ENCODE assay signal across 1 cellular context in the genomic region with DNA sequence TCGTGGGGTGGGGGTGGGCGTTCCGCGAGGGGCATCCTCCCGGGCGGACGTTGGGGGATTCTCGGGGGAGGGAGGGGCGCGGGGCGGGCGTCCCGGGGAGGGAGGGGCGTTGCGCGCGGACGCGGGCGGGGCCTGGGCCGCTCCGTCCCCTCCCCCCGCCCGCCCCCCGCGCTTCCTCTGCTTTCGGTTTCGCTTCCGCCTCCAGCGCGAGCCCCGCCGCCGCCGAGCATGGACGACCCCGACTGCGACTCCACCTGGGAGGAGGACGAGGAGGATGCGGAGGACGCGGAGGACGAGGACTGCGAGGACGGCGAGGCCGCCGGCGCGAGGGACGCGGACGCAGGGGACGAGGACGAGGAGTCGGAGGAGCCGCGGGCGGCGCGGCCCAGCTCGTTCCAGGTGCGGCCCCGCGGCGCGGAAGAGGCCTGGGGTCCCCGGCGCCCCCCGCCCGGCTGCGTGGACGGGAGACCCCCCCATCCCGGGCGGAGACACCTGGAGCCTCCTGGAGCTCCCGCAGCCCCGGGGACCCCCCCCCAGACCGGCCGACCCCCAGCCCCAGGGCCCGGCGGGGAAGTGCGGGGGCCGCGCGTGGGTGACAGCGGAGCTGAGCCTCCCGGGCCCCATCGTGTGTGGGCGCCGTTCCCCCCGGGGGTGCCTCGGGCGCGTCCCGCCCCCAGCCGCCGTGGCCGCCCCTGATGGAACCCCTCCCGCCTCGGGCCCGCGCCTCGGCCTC.
TF ChIP-seq lines count a peak whose summit lies in the region.

OGFR (plus strand) TSS at position 204 of the 733 bp plus-strand sequence; CDS start at position 229, 25 bp downstream.

TF ChIP-seq in GM12878, 131 proteins besides CTCF, POLR2A, EP300 and RAD21 (continued from another document and continues in another):
- TF ChIP-seq, protein P1, sequence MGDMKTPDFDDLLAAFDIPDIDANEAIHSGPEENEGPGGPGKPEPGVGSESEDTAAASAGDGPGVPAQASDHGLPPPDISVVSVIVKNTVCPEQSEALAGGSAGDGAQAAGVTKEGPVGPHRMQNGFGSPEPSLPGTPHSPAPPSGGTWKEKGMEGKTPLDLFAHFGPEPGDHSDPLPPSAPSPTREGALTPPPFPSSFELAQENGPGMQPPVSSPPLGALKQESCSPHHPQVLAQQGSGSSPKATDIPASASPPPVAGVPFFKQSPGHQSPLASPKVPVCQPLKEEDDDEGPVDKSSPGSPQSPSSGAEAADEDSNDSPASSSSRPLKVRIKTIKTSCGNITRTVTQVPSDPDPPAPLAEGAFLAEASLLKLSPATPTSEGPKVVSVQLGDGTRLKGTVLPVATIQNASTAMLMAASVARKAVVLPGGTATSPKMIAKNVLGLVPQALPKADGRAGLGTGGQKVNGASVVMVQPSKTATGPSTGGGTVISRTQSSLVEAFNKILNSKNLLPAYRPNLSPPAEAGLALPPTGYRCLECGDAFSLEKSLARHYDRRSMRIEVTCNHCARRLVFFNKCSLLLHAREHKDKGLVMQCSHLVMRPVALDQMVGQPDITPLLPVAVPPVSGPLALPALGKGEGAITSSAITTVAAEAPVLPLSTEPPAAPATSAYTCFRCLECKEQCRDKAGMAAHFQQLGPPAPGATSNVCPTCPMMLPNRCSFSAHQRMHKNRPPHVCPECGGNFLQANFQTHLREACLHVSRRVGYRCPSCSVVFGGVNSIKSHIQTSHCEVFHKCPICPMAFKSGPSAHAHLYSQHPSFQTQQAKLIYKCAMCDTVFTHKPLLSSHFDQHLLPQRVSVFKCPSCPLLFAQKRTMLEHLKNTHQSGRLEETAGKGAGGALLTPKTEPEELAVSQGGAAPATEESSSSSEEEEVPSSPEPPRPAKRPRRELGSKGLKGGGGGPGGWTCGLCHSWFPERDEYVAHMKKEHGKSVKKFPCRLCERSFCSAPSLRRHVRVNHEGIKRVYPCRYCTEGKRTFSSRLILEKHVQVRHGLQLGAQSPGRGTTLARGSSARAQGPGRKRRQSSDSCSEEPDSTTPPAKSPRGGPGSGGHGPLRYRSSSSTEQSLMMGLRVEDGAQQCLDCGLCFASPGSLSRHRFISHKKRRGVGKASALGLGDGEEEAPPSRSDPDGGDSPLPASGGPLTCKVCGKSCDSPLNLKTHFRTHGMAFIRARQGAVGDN (IDR thresholded peaks at IDR 0.05), result no peak
- TF ChIP-seq HCFC1 (IDR thresholded peaks at IDR 0.05; ENCODE audit: low read length), result no peak
- no peak for TF ChIP-seq SRF (IDR thresholded peaks at IDR 0.05; ENCODE audit: low read depth in 2 of 2, low read length in 2 of 2)
- no peak for TF ChIP-seq WRNIP1 (IDR thresholded peaks at IDR 0.05; ENCODE audit: borderline replicate concordance, low read depth, low read length)
- no peak for TF ChIP-seq CHD1 (IDR thresholded peaks at IDR 0.05; ENCODE audit: low read depth, low read length)
- TF ChIP-seq SMC3 (IDR thresholded peaks at IDR 0.05; ENCODE audit: borderline replicate concordance, low read length), result no peak
- TF ChIP-seq DPF2 (IDR thresholded peaks at IDR 0.05), result peak; percentile 77
- no peak for TF ChIP-seq ZBED1 (IDR thresholded peaks at IDR 0.05; ENCODE audit: borderline replicate concordance)
- peak; percentile 85; the same call in 1 of the 2 replicates for TF ChIP-seq NFXL1 (IDR thresholded peaks at IDR 0.05; ENCODE audit: borderline replicate concordance)
- TF ChIP-seq NR2F1 (conservative IDR thresholded peaks at IDR 0.05), result peak; percentile 24; the same call in 1 of the 2 replicates
- no peak for TF ChIP-seq RELA (IDR thresholded peaks at IDR 0.05; ENCODE audit: borderline replicate concordance, partially characterized antibody)
- no peak for TF ChIP-seq FOS (IDR thresholded peaks at IDR 0.05; ENCODE audit: borderline replicate concordance, extremely low read depth, insufficient read length)
- TF ChIP-seq PKNOX1 (IDR thresholded peaks at IDR 0.05), result no peak
- no peak for TF ChIP-seq KDM1A (IDR thresholded peaks at IDR 0.05; ENCODE audit: borderline replicate concordance)
- no peak for TF ChIP-seq TCF12 (IDR thresholded peaks at IDR 0.05; ENCODE audit: low read depth, low read length)
- TF ChIP-seq, protein P2, sequence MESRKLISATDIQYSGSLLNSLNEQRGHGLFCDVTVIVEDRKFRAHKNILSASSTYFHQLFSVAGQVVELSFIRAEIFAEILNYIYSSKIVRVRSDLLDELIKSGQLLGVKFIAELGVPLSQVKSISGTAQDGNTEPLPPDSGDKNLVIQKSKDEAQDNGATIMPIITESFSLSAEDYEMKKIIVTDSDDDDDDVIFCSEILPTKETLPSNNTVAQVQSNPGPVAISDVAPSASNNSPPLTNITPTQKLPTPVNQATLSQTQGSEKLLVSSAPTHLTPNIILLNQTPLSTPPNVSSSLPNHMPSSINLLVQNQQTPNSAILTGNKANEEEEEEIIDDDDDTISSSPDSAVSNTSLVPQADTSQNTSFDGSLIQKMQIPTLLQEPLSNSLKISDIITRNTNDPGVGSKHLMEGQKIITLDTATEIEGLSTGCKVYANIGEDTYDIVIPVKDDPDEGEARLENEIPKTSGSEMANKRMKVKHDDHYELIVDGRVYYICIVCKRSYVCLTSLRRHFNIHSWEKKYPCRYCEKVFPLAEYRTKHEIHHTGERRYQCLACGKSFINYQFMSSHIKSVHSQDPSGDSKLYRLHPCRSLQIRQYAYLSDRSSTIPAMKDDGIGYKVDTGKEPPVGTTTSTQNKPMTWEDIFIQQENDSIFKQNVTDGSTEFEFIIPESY (IDR thresholded peaks at IDR 0.05), result no peak
- no peak for TF ChIP-seq SMARCA5 (IDR thresholded peaks at IDR 0.05)
- no peak for TF ChIP-seq GABPA (IDR thresholded peaks at IDR 0.05; ENCODE audit: low read depth)
- TF ChIP-seq RBBP5 (conservative IDR thresholded peaks at IDR 0.05), result no peak
- TF ChIP-seq, protein P3, sequence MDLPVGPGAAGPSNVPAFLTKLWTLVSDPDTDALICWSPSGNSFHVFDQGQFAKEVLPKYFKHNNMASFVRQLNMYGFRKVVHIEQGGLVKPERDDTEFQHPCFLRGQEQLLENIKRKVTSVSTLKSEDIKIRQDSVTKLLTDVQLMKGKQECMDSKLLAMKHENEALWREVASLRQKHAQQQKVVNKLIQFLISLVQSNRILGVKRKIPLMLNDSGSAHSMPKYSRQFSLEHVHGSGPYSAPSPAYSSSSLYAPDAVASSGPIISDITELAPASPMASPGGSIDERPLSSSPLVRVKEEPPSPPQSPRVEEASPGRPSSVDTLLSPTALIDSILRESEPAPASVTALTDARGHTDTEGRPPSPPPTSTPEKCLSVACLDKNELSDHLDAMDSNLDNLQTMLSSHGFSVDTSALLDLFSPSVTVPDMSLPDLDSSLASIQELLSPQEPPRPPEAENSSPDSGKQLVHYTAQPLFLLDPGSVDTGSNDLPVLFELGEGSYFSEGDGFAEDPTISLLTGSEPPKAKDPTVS (IDR thresholded peaks at IDR 0.05; ENCODE audit: low read depth, low read length), result no peak
- TF ChIP-seq IRF4 (IDR thresholded peaks at IDR 0.05; ENCODE audit: low read depth, low read length), result no peak
- no peak for TF ChIP-seq CEBPB (IDR thresholded peaks at IDR 0.05; ENCODE audit: borderline replicate concordance in 1 of 2, low read depth in 2 of 2, low read length in 2 of 2)
- no peak for TF ChIP-seq ZBTB4 (CRISPR knock-in tag; IDR thresholded peaks at IDR 0.05)
- TF ChIP-seq BACH1 (IDR thresholded peaks at IDR 0.05; ENCODE audit: borderline replicate concordance), result peak; percentile 43; the same call in 1 of the 2 replicates
- no peak for TF ChIP-seq BRCA1 (IDR thresholded peaks at IDR 0.05; ENCODE audit: low read depth, low read length)
- no peak for TF ChIP-seq BCL3 (IDR thresholded peaks at IDR 0.05; ENCODE audit: borderline replicate concordance, insufficient read depth, low read depth, low read length, poor library complexity, severe bottlenecking)
- peak; percentile 42; the same call in 1 of the 2 replicates for TF ChIP-seq MXI1 (IDR thresholded peaks at IDR 0.05; ENCODE audit: low read depth, low read length)
- peak in 1 of 2 experiments; percentile 70; a peak in 2 of 4 replicates for TF ChIP-seq ETV6 (conservative IDR thresholded peaks at IDR 0.05 in 1 of 2, IDR thresholded peaks at IDR 0.05 in 1 of 2; ENCODE audit: borderline replicate concordance in 1 of 2, low read depth in 1 of 2)
- no peak for TF ChIP-seq PAX8 (IDR thresholded peaks at IDR 0.05)
- no peak for TF ChIP-seq ZNF274 (IDR thresholded peaks at IDR 0.05; ENCODE audit: insufficient read depth, insufficient read length)
- TF ChIP-seq EGR1 (IDR thresholded peaks at IDR 0.05; ENCODE audit: borderline replicate concordance in 1 of 2, low read depth in 2 of 2, low read length in 2 of 2), result peak in 1 of 2 experiments; percentile 91; a peak in 2 of 3 replicates
- TF ChIP-seq YY1 (IDR thresholded peaks at IDR 0.05; ENCODE audit: low read depth, low read length), result peak; percentile 62
- TF ChIP-seq ZSCAN29 (IDR thresholded peaks at IDR 0.05), result no peak
- TF ChIP-seq ZNF207 (IDR thresholded peaks at IDR 0.05; ENCODE audit: borderline replicate concordance), result no peak
- peak; percentile 74 for TF ChIP-seq LARP7 (IDR thresholded peaks at IDR 0.05)
- peak; percentile 71; the same call in 1 of the 2 replicates for TF ChIP-seq NKRF (conservative IDR thresholded peaks at IDR 0.05)
- TF ChIP-seq POU2F2 (IDR thresholded peaks at IDR 0.05; ENCODE audit: borderline replicate concordance, low read depth, low read length), result no peak
- TF ChIP-seq ZNF24 (IDR thresholded peaks at IDR 0.05), result no peak
